8 cellular contexts compared by ENCODE assay signal in the genomic region with DNA sequence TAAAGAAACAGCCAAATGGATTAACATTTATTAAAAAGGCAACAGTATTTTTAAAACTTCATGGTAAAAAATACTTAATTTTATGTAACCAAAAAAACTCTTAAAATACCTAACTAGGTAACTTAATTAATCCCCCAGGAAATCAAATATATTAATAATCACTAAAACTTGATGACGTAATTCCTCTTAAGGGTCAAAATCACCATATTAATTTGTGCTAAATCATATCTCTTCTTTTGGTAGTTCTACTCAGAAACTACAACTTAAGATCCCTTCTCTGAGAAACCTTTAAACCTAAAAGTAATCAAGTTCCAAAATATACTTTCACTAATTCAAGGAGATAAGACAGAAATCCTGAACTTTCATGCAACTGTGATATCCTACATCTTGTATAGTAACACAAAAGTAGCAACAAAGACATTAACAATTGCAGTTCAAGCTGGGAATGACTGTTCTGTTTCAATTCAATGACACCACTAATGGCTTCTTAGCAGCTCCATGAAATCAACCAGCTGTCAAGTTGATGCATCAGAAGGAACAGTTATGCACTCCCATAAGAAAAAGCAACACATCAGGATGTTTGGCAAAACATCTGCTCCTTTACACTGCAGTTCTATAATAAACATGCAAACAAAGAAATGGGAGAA. TPM values are rescaled to one million over a fixed set of nuclear protein-coding genes. Genes with fewer than 3 reads are reported as not detected.
DNase-seq lines count a peak whose midpoint lies in the region; ATAC-seq, FAIRE-seq and TF ChIP-seq lines count a peak whose summit lies in the region.

No MANE protein-coding gene starts in this region.

- FAIRE-seq in GM19239 (lab: Jason Lieb, UNC), result peak; percentile 75

- ATAC-seq in HG03520 (IDR thresholded peaks at IDR 0.05; ENCODE audit: unreplicated experiment) (no peak), GM21447 (IDR thresholded peaks at IDR 0.05; ENCODE audit: unreplicated experiment) (no peak)

- H3K4me3 Mint-ChIP-seq in dendritic cell treated with granulocyte-macrophage colony-stimulating factor and Interleukin-4, amounts not matched to agents 40 ng/mL and 50 ng/mL, for 4 days, result peak overlapping the region; percentile 23
- H3K4me3 Mint-ChIP-seq in osteocyte (ENCODE audit: unreplicated experiment), result peak overlapping the region; percentile 64

- H3K4me3 ChIP-seq in MG63, result no peak overlapping the region

- H3K4me1 Mint-ChIP-seq in dendritic cell treated with granulocyte-macrophage colony-stimulating factor and Interleukin-4, amounts not matched to agents 40 ng/mL and 50 ng/mL, for 4 days (ENCODE audit: low read depth), result peaks cover 36% of the 10 kb centered on the region
- H3K4me1 Mint-ChIP-seq in osteocyte (ENCODE audit: unreplicated experiment), result peaks cover 36% of the 10 kb centered on the region

- H3K36me3 ChIP-seq in MG63, result no peaks in the 10 kb centered on the region

- H3K9me3 Mint-ChIP-seq in dendritic cell treated with granulocyte-macrophage colony-stimulating factor and Interleukin-4, amounts not matched to agents 40 ng/mL and 50 ng/mL, for 4 days, result no peaks in the 10 kb centered on the region
- H3K9me3 Mint-ChIP-seq in osteocyte (ENCODE audit: unreplicated experiment), result no peaks in the 10 kb centered on the region

- H3K27me3 ChIP-seq in MG63, result no peaks in the 10 kb centered on the region

- no peaks in the 10 kb centered on the region for H3K9me3 ChIP-seq in MG63

- TF ChIP-seq CTCF in osteocyte (IDR thresholded peaks at IDR 0.05), result no peak

- peak overlapping the region; percentile 60 for H3K27ac Mint-ChIP-seq in dendritic cell treated with granulocyte-macrophage colony-stimulating factor and Interleukin-4, amounts not matched to agents 40 ng/mL and 50 ng/mL, for 4 days
- peak overlapping the region; percentile 54 for H3K27ac Mint-ChIP-seq in osteocyte (ENCODE audit: unreplicated experiment)

- no peaks in the 10 kb centered on the region for H3K27me3 Mint-ChIP-seq in dendritic cell treated with granulocyte-macrophage colony-stimulating factor and Interleukin-4, amounts not matched to agents 40 ng/mL and 50 ng/mL, for 4 days
- H3K27me3 Mint-ChIP-seq in osteocyte (ENCODE audit: unreplicated experiment), result no peaks in the 10 kb centered on the region

- DNase-seq in GM19239 (ENCODE audit: insufficient read length, low spot score), result no peak
- DNase-seq in NCI-H2227 (lab: John Stamatoyannopoulos, UW; ENCODE audit: unreplicated experiment), result peak; percentile 76
- no peak for DNase-seq in osteocyte (ENCODE audit: extremely low spot score, unreplicated experiment)
- no peak for DNase-seq in NAMALWA (ENCODE audit: low spot score)
- no peak for DNase-seq in MG63

- intact Hi-C loops in dendritic cell treated with granulocyte-macrophage colony-stimulating factor and Interleukin-4, amounts not matched to agents 40 ng/mL and 50 ng/mL, for 4 days (cut with micrococcal nuclease), result loop anchor here (10.0 kb wide), 1 partner anchor 48 kb away; no protein-coding TSS in a partner anchor

- H3K36me3 Mint-ChIP-seq in dendritic cell treated with granulocyte-macrophage colony-stimulating factor and Interleukin-4, amounts not matched to agents 40 ng/mL and 50 ng/mL, for 4 days (ENCODE audit: low read depth), result peaks cover 34% of the 10 kb centered on the region
- peaks cover 6% of the 10 kb centered on the region for H3K36me3 Mint-ChIP-seq in osteocyte (ENCODE audit: unreplicated experiment)

RNA-seq across cellular contexts. Expression of a gene that starts 4.0 kb away (rescaled TPM):
- 81.5 and 82.9 TPM in 2 replicates for total RNA-seq in osteocyte
- total RNA-seq in MG63 (2014; rRNA removed; shearing (Covaris generic); ENCODE audit: low replicate concordance), result 2.1 and 12.2 TPM in 2 replicates
